Comparison of ENCODE assay signal across 9 cellular contexts in genomic region chr19:1849132-1849474, GRCh38. TPM values are rescaled to one million over a fixed set of nuclear protein-coding genes. Genes with fewer than 3 reads are reported as not detected.
DNase-seq lines count a peak whose midpoint lies in the region; ATAC-seq and TF ChIP-seq lines count a peak whose summit lies in the region.
"Had no signal": no experiment of that assay in that cellular context is flagged by ENCODE, and none has a peak within 500 bp of the region (broad histone marks: within the 10 kb centered on the region; RNA-seq: fewer than 3 reads in every experiment).

No MANE protein-coding gene starts in this region.

- CTCF ChIA-PET in Calu3 (lab: Charles Lee) = no interaction called here

- TF ChIP-seq CTCF in Calu3 (IDR thresholded peaks at IDR 0.05; ENCODE audit: unreplicated experiment) (no peak), OCI-LY1 (IDR thresholded peaks at IDR 0.05; ENCODE audit: low read length) (no peak), neural crest cell (conservative IDR thresholded peaks at IDR 0.05) (no peak)

- H2AFZ ChIP-seq in OCI-LY1 (ENCODE audit: low read length) = no peak overlapping the region

- H3K79me2 ChIP-seq in OCI-LY1 (ENCODE audit: insufficient read depth, low read length) = peaks cover 28% of the 10 kb centered on the region

- in situ Hi-C loops in KBM-7 (cut with MboI; ENCODE audit: low pct_unique_long_range_greater_than_20kb, low sequenced_read_pairs) = no loop called here

- H3K9me3 ChIP-seq in OCI-LY1 (ENCODE audit: low read length) = no peaks in the 10 kb centered on the region
- H3K9me3 ChIP-seq: MG63 had no signal

- intact Hi-C loops in Calu3 (cut with micrococcal nuclease; ENCODE audit: unreplicated experiment) = no loop called here

- H4K20me1 ChIP-seq in OCI-LY1 (ENCODE audit: insufficient read depth, low read length) = no peaks in the 10 kb centered on the region

- no peaks in the 10 kb centered on the region for H3F3A ChIP-seq in OCI-LY1 (ENCODE audit: insufficient read depth, low read length)

- H3K4me1 Mint-ChIP-seq in Calu3 (ENCODE audit: low read depth, unreplicated experiment) (peaks cover 8% of the 10 kb centered on the region), neural crest cell (peaks cover 20% of the 10 kb centered on the region)

- peak overlapping the region; percentile 59; the same call in 1 of the 2 replicates for H3K4me2 ChIP-seq in OCI-LY1 (ENCODE audit: low read length)

- BruUV-seq in Calu3 (replicated peaks; lab: Mats Ljungman, UMichigan) = no TSS peak

- H3K36me3 ChIP-seq in OCI-LY1 (ENCODE audit: insufficient read depth, low read length) = peaks cover 3% of the 10 kb centered on the region; the same call in 1 of the 2 replicates
- H3K36me3 ChIP-seq: MG63 had no signal

- H3K4me1 ChIP-seq in OCI-LY1 (ENCODE audit: insufficient read depth, low read length, severe bottlenecking) = peaks cover 43% of the 10 kb centered on the region

- H3K27ac Mint-ChIP-seq in Calu3 (ENCODE audit: unreplicated experiment) (peak overlapping the region; percentile 92), neural crest cell (ENCODE audit: unreplicated experiment) (no peak overlapping the region)

- H3K9me2 ChIP-seq in OCI-LY1 (ENCODE audit: low read depth, low read length) = no peaks in the 10 kb centered on the region

- H3K27me3 ChIP-seq in OCI-LY1 (ENCODE audit: insufficient read depth, low read length) = no peaks in the 10 kb centered on the region
- H3K27me3 ChIP-seq: MG63 had no signal

- peak overlapping the region; percentile 98 for H3K4me3 ChIP-seq in OCI-LY1 (ENCODE audit: low read depth, low read length, poor library complexity, severe bottlenecking)

- H3K27me3 Mint-ChIP-seq in Calu3 (ENCODE audit: unreplicated experiment) (no peaks in the 10 kb centered on the region), neural crest cell (ENCODE audit: low read depth) (no peaks in the 10 kb centered on the region)

- H3K9me3 Mint-ChIP-seq in Calu3 (ENCODE audit: low read depth, unreplicated experiment) (no peaks in the 10 kb centered on the region), neural crest cell (no peaks in the 10 kb centered on the region)

- H3K4me3 Mint-ChIP-seq in Calu3 (ENCODE audit: low read depth, unreplicated experiment) (no peak overlapping the region), neural crest cell (peak overlapping the region; percentile 83)

- peaks cover 47% of the 10 kb centered on the region for H3K36me3 Mint-ChIP-seq in Calu3 (ENCODE audit: insufficient read depth, unreplicated experiment)
- H3K36me3 Mint-ChIP-seq in neural crest cell (ENCODE audit: low read depth) = no peaks in the 10 kb centered on the region

- no peak for DNase-seq in Calu3
- DNase-seq in caudate nucleus (lab: John Stamatoyannopoulos, UW) = no peak
- no peak for DNase-seq in neural crest cell (ENCODE audit: low read depth, low spot score)
- no peak for DNase-seq in KBM-7
- DNase-seq in NCI-H2081 treated with DMSO at 0.1 percent for 48 hours (lab: John Stamatoyannopoulos, UW) = no peak
- DNase-seq in NCI-H2171 treated with DMSO at 0.1 percent for 48 hours (lab: John Stamatoyannopoulos, UW) = no peak

- no peak overlapping the region for H3K9ac ChIP-seq in OCI-LY1 (ENCODE audit: low read length)

- H3K27ac ChIP-seq in OCI-LY1 (ENCODE audit: low read depth, low read length, poor library complexity, severe bottlenecking) (peak overlapping the region; percentile 8), caudate nucleus (ENCODE audit: low read depth, low read length) (peak overlapping the region; percentile 98)

- ATAC-seq in HG02970 (IDR thresholded peaks at IDR 0.05; ENCODE audit: low FRiP score, unreplicated experiment) = no peak

RNA-seq across cellular contexts. Expression of gene REXO1, which starts 0.8 kb away (rescaled TPM):
- total RNA-seq in Calu3 (2022) (34.1 and 39.5 TPM in 2 replicates), neural crest cell (40.8 and 45.3 TPM in 2 replicates)

RNA-seq across cellular contexts. Expression of gene KLF16, which starts 14.3 kb away (rescaled TPM):
- total RNA-seq in Calu3 (2022) (32.3 and 39.0 TPM in 2 replicates), neural crest cell (18.9 and 20.7 TPM in 2 replicates)

RNA-seq across cellular contexts. Expression of gene ABHD17A, which starts 36.2 kb away (rescaled TPM):
- total RNA-seq in Calu3 (2022) (35.2 and 36.9 TPM in 2 replicates), neural crest cell (73.9 and 74.1 TPM in 2 replicates)

RNA-seq across cellular contexts. Expression of gene ATP8B3, which starts 37.0 kb away (rescaled TPM):
- 5.9 and 6.7 TPM in 2 replicates for total RNA-seq in Calu3 (2022)
- total RNA-seq in neural crest cell = 1.1 and 1.5 TPM in 2 replicates

RNA-seq across cellular contexts. Expression of gene ADAT3, which starts 56.1 kb away (rescaled TPM):
- 6.7 TPM in 2 replicates for total RNA-seq in Calu3 (2022)
- total RNA-seq in neural crest cell = 13.7 and 14.1 TPM in 2 replicates
